ENCODE assay signal across 10 cellular contexts in genomic region chr4:162869157-162869556, GRCh38.
"Had no signal": no experiment of that assay in that cellular context is flagged by ENCODE, and none has a peak within 500 bp of the region (broad histone marks: within the 10 kb centered on the region; RNA-seq: fewer than 3 reads in every experiment).

No MANE protein-coding gene starts in this region.

- FAIRE-seq: H1, H54, HTR-8/SVneo had no signal

- H3K27ac ChIP-seq: HL-60, KMS-11 had no signal

- H2AFZ ChIP-seq: GM23338 had no signal

- H3K4me2 ChIP-seq: GM23338, KMS-11 had no signal

- H3K9ac ChIP-seq: KMS-11 had no signal

- DNase-seq: H9, HCEC 1CT, Karpas-422, KBM-7 had no signal

- ATAC-seq: GM23338 had no signal

- H3K4me3 ChIP-seq: GM23338 had no signal
